In the genomic region with DNA sequence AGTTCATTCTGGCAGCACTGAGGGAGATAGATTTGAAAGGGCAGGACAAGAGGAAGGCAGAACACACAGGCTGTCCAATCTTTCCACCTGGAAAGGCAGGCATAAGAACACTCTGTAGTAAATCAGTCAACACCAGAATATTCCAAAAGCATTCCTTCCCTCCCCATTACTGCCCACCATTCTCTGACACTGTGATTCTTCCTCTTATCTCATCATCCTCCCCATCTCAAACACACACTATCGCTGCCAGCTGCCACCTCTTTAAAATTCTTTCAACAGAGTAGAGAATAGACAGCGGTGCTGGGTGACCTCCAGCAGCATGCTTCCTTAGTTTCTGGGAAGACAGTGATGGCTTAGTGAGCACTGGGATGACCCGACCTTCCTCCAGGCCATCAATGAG, we compare ENCODE assay signal across 1 cellular context.
TF ChIP-seq lines count a peak whose summit lies in the region.

No MANE protein-coding gene starts in this region.

TF ChIP-seq in IMR-90, 13 proteins besides CTCF, POLR2A, EP300 and RAD21:
- TF ChIP-seq, protein P1, sequence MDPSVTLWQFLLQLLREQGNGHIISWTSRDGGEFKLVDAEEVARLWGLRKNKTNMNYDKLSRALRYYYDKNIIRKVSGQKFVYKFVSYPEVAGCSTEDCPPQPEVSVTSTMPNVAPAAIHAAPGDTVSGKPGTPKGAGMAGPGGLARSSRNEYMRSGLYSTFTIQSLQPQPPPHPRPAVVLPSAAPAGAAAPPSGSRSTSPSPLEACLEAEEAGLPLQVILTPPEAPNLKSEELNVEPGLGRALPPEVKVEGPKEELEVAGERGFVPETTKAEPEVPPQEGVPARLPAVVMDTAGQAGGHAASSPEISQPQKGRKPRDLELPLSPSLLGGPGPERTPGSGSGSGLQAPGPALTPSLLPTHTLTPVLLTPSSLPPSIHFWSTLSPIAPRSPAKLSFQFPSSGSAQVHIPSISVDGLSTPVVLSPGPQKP (IDR thresholded peaks at IDR 0.05; ENCODE audit: borderline replicate concordance, low read depth, low read length): no peak
- TF ChIP-seq CEBPB (IDR thresholded peaks at IDR 0.05; ENCODE audit: low read depth, low read length) (no peak), USF2 (IDR thresholded peaks at IDR 0.05; ENCODE audit: low read depth, low read length) (no peak), CHD1 (IDR thresholded peaks at IDR 0.05; ENCODE audit: low read depth, low read length) (no peak), RCOR1 (IDR thresholded peaks at IDR 0.05; ENCODE audit: insufficient replicate concordance, low read length) (no peak), MAZ (IDR thresholded peaks at IDR 0.05; ENCODE audit: borderline replicate concordance, low read depth, low read length) (no peak), BHLHE40 (IDR thresholded peaks at IDR 0.05; ENCODE audit: low read depth, low read length) (no peak), MXI1 (IDR thresholded peaks at IDR 0.05; ENCODE audit: borderline replicate concordance, low read depth, low read length) (no peak), RFX5 (IDR thresholded peaks at IDR 0.05; ENCODE audit: low read depth, low read length) (no peak), FOS (IDR thresholded peaks at IDR 0.05; ENCODE audit: low read depth, low read length) (no peak), MAFK (IDR thresholded peaks at IDR 0.05; ENCODE audit: low read depth, low read length) (no peak)
